Comparison of ENCODE assay signal across 8 cellular contexts in the genomic region with DNA sequence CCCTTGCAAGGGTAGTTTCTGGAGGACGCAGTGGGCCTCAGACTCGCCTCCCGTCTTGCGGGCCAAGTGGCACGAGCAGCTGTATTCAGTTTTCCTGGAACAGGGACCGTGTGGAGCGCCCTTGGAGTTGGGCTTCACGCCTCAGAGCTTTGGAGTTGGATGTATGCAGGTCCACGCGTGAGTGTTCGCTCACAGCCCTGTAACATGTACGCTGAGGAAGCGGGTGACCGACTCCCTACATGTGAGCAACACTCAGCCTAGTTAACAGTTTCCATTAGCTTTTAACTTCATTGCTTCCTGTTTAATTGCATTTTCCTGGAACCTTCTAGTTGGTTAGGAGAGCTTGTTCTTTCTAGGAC. TPM values are rescaled to one million over a fixed set of nuclear protein-coding genes. Genes with fewer than 3 reads are reported as not detected.
DNase-seq lines count a peak whose midpoint lies in the region; ATAC-seq lines count a peak whose summit lies in the region.

No MANE protein-coding gene starts in this region.

- peaks cover 0 to 4% (median 0%) of the 10 kb centered on the region in 7 donors for H3K9me3 Mint-ChIP-seq in CD4-positive, CD25-positive, alpha-beta regulatory T cell
- H3K9me3 Mint-ChIP-seq in activated T-cell treated with anti-CD3 and anti-CD28 coated beads, Interleukin-2, amount 50 U/mL, for 4 hours: no peaks in the 10 kb centered on the region

- H3K36me3 ChIP-seq in CD4-positive, CD25-positive, alpha-beta regulatory T cell (ENCODE audit: control insufficient read depth, insufficient read depth, low read length): peaks cover 4% of the 10 kb centered on the region
- peaks cover 6% of the 10 kb centered on the region; the same call in 1 of the 2 replicates for H3K36me3 ChIP-seq in KOPT-K1 (ENCODE audit: insufficient read depth, low read length)

- H3K4me3 Mint-ChIP-seq in CD4-positive, CD25-positive, alpha-beta regulatory T cell: peak overlapping the region; percentile 91 to 99 (median 98)
- H3K4me3 Mint-ChIP-seq in activated T-cell treated with anti-CD3 and anti-CD28 coated beads, Interleukin-2, amount 50 U/mL, for 4 hours: peak overlapping the region; percentile 98

- H3K4me3 ChIP-seq in CD4-positive, CD25-positive, alpha-beta regulatory T cell (ENCODE audit: low read depth, low read length): peak overlapping the region; percentile 88

- peak overlapping the region; percentile 91 for H3K27ac ChIP-seq in CD4-positive, CD25-positive, alpha-beta regulatory T cell (ENCODE audit: insufficient read depth, low read length, poor library complexity, severe bottlenecking)
- peak overlapping the region; percentile 86 for H3K27ac ChIP-seq in KOPT-K1 (ENCODE audit: low read depth, low read length, poor library complexity, severe bottlenecking)

- no peaks in the 10 kb centered on the region for H3K27me3 ChIP-seq in CD4-positive, CD25-positive, alpha-beta regulatory T cell (ENCODE audit: control insufficient read depth, insufficient read depth, low read length)

- peak in 2 of 3 donors; percentile 23 to 61 for DNase-seq in CD4-positive, CD25-positive, alpha-beta regulatory T cell
- peak; percentile 15 for DNase-seq in activated T-cell treated with anti-CD3 and anti-CD28 coated beads, Interleukin-2, amount 50 U/mL, for 4 hours
- DNase-seq in foreskin melanocyte: peak; percentile 9
- peak; percentile 15 for DNase-seq in pons (ENCODE audit: low spot score)
- no peak for DNase-seq in NCI-H2171 treated with DMSO at 0.1 percent for 48 hours (lab: John Stamatoyannopoulos, UW)

- no peaks in the 10 kb centered on the region for H3K9me3 ChIP-seq in CD4-positive, CD25-positive, alpha-beta regulatory T cell (ENCODE audit: control insufficient read depth in 2 of 2, low read length in 2 of 2)
- H3K9me3 ChIP-seq in KOPT-K1 (ENCODE audit: insufficient read depth, low read length, poor library complexity, severe bottlenecking): no peaks in the 10 kb centered on the region

- H3K4me1 ChIP-seq in CD4-positive, CD25-positive, alpha-beta regulatory T cell (ENCODE audit: control insufficient read depth, insufficient read depth, low read length, poor library complexity, severe bottlenecking): peaks cover 74% of the 10 kb centered on the region

- peaks cover 4% of the 10 kb centered on the region for H3K36me3 Mint-ChIP-seq in CD4-positive, CD25-positive, alpha-beta regulatory T cell
- H3K36me3 Mint-ChIP-seq in activated T-cell treated with anti-CD3 and anti-CD28 coated beads, Interleukin-2, amount 50 U/mL, for 4 hours (ENCODE audit: insufficient read depth): peaks cover 5% of the 10 kb centered on the region

- peak overlapping the region; percentile 97 to 99 (median 99) for H3K27ac Mint-ChIP-seq in CD4-positive, CD25-positive, alpha-beta regulatory T cell

- peaks cover 44 to 94% (median 69%) of the 10 kb centered on the region in 4 donors for H3K4me1 Mint-ChIP-seq in CD4-positive, CD25-positive, alpha-beta regulatory T cell
- peaks cover 78% of the 10 kb centered on the region for H3K4me1 Mint-ChIP-seq in activated T-cell treated with anti-CD3 and anti-CD28 coated beads, Interleukin-2, amount 50 U/mL, for 4 hours (ENCODE audit: low read depth)

- ATAC-seq in CD4-positive, CD25-positive, alpha-beta regulatory T cell (ENCODE audit: low read depth in 2 of 2): no peak
- ATAC-seq in activated T-cell treated with anti-CD3 and anti-CD28 coated beads, Interleukin-2, amount 50 U/mL, for 4 hours: peak in 1 of 2 donors; percentile 11
- ATAC-seq in GM18517 (IDR thresholded peaks at IDR 0.05; ENCODE audit: unreplicated experiment) (no peak), GM18867 (IDR thresholded peaks at IDR 0.05; ENCODE audit: unreplicated experiment) (no peak)

- H3K27me3 Mint-ChIP-seq in CD4-positive, CD25-positive, alpha-beta regulatory T cell: no peaks in the 10 kb centered on the region
- no peaks in the 10 kb centered on the region for H3K27me3 Mint-ChIP-seq in activated T-cell treated with anti-CD3 and anti-CD28 coated beads, Interleukin-2, amount 50 U/mL, for 4 hours (ENCODE audit: low read depth)

RNA-seq across cellular contexts. Expression of a gene that starts 0.7 kb away (rescaled TPM):
- total RNA-seq in CD4-positive, CD25-positive, alpha-beta regulatory T cell: 53.7 TPM
- 100 to 1,000 TPM in 3 of 4 donors, 10 to 100 TPM in 1; 98.7 to 124 (median 113) TPM for polyA plus RNA-seq in CD4-positive, CD25-positive, alpha-beta regulatory T cell
- 10 to 100 TPM; 54.5 to 55.8 (median 55.3) TPM for total RNA-seq in activated T-cell treated with anti-CD3 and anti-CD28 coated beads, Interleukin-2, amount 50 U/mL, for 4 hours
